1 cellular context compared by ENCODE assay signal in the genomic region with DNA sequence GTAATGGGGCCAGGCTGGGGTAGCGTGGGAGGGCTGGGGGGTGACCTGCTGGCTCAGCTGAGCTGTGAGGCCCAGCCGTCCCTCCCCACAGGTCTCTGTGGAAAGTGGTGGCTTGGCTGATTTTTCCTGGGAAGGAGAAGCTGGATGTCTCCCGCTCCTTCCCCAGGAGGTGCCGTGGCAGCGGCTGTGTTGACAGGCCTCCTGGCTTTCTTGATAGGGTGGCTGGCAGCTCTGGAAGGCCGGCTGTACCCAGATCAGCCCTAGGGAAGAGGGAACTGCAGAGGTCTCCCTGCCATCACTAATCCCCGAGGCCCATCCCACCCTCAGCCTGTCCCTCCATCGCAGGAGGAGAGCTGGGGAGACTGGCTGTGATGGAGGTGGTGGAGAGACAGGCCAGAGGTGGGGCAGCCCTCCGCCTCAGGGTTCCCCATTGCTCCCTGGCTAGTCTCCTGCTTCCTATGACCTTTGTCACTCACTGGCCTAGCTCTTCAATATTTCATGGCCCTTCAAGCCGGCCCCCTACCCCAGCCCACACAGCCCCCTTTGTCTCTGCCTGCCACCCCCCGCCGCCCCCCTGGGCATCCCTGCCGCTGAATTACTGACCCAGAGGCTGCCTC.
TF ChIP-seq lines count a peak whose summit lies in the region.

No MANE protein-coding gene starts in this region.

TF ChIP-seq in HCT116, 20 proteins besides CTCF, POLR2A, EP300 and RAD21:
- TF ChIP-seq EGR1 (IDR thresholded peaks at IDR 0.05; ENCODE audit: low read depth) (no peak), CEBPB (IDR thresholded peaks at IDR 0.05; ENCODE audit: low read depth) (no peak), ZNF274 (IDR thresholded peaks at IDR 0.05; ENCODE audit: low read depth, low read length) (no peak), SP1 (IDR thresholded peaks at IDR 0.05; ENCODE audit: low read depth) (no peak), ZFX (IDR thresholded peaks at IDR 0.05) (no peak), CBX3 (IDR thresholded peaks at IDR 0.05; ENCODE audit: low read depth) (no peak), EZH2 (IDR thresholded peaks at IDR 0.05) (no peak), SRF (IDR thresholded peaks at IDR 0.05; ENCODE audit: low read depth) (no peak)
- TF ChIP-seq, protein P1, sequence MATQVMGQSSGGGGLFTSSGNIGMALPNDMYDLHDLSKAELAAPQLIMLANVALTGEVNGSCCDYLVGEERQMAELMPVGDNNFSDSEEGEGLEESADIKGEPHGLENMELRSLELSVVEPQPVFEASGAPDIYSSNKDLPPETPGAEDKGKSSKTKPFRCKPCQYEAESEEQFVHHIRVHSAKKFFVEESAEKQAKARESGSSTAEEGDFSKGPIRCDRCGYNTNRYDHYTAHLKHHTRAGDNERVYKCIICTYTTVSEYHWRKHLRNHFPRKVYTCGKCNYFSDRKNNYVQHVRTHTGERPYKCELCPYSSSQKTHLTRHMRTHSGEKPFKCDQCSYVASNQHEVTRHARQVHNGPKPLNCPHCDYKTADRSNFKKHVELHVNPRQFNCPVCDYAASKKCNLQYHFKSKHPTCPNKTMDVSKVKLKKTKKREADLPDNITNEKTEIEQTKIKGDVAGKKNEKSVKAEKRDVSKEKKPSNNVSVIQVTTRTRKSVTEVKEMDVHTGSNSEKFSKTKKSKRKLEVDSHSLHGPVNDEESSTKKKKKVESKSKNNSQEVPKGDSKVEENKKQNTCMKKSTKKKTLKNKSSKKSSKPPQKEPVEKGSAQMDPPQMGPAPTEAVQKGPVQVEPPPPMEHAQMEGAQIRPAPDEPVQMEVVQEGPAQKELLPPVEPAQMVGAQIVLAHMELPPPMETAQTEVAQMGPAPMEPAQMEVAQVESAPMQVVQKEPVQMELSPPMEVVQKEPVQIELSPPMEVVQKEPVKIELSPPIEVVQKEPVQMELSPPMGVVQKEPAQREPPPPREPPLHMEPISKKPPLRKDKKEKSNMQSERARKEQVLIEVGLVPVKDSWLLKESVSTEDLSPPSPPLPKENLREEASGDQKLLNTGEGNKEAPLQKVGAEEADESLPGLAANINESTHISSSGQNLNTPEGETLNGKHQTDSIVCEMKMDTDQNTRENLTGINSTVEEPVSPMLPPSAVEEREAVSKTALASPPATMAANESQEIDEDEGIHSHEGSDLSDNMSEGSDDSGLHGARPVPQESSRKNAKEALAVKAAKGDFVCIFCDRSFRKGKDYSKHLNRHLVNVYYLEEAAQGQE (IDR thresholded peaks at IDR 0.05; ENCODE audit: low read depth) = no peak
- TF ChIP-seq, protein P2, sequence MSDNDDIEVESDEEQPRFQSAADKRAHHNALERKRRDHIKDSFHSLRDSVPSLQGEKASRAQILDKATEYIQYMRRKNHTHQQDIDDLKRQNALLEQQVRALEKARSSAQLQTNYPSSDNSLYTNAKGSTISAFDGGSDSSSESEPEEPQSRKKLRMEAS (IDR thresholded peaks at IDR 0.05) = no peak
